Comparison of ENCODE assay signal across 8 cellular contexts in the genomic region with DNA sequence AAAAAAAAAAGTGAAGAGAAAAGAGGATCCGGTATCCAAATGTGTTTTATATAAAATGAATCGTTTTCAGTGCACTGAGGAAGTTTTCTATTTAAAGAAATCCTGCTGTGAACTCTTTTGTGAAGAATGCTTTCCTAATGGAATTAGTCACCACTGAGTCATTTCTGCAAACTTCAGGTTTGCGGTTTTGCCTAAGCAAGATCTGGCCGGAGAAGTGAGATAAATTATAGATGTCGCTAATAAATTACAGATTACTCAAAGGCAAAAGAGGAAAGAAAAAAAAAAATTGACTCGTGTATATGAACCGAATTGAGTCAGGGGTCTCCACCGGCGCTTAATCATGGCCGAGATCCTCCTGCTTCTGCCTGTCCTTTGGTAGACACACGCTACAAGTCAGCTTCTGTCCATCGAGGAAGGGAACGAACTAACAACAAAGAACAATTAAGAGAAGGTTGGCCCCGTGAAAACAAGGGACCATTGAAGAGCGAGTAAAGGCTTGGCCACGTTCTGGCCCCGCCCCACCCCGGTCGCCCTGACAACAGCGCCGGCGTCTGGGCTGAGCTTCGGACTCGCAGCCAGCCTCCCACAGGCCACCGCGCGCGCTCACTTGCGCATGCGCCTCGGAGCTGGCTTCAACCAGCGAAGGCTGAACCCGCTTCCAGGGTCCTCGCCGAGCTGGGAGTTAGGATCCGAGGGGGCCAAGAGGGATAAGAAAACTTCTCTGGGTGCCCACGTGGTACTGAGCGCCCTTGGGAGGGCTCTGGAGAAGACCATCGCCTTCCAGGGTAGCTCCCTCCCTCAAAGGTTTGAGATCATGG. TPM values are rescaled to one million over a fixed set of nuclear protein-coding genes. Genes with fewer than 3 reads are reported as not detected.
DNase-seq lines count a peak whose midpoint lies in the region; ATAC-seq and TF ChIP-seq lines count a peak whose summit lies in the region.

No MANE protein-coding gene starts in this region.

- H3T11ph ChIP-seq in H9 (ENCODE audit: low read length) = no peak overlapping the region

- H2BK20ac ChIP-seq in H9 (ENCODE audit: low read depth, low read length, poor library complexity, severe bottlenecking) = no peak overlapping the region

- no peaks in the 10 kb centered on the region for H3K27me3 Mint-ChIP-seq in H9 (ENCODE audit: low read depth)
- H3K27me3 Mint-ChIP-seq in stimulated activated naive CD8-positive, alpha-beta T cell treated with anti-CD3 and anti-CD28 coated beads, Interleukin-15, amount 100 ng/mL, for 72 hours = no peaks in the 10 kb centered on the region

- no peaks in the 10 kb centered on the region for H3K9me3 Mint-ChIP-seq in H9
- no peaks in the 10 kb centered on the region for H3K9me3 Mint-ChIP-seq in stimulated activated naive CD8-positive, alpha-beta T cell treated with anti-CD3 and anti-CD28 coated beads, Interleukin-15, amount 100 ng/mL, for 72 hours

- H3K9ac ChIP-seq in H9 (ENCODE audit: extremely low read depth, insufficient read length, low read length) = peak overlapping the region; percentile 95
- peak overlapping the region; percentile 44; the same call in 1 of the 2 replicates for H3K9ac ChIP-seq in MM.1S (ENCODE audit: low read length)
- peak overlapping the region; percentile 70 for H3K9ac ChIP-seq in neural cell (ENCODE audit: low read length)

- peaks cover 2 to 9% (median 4%) of the 10 kb centered on the region in 3 experiments; a peak in 5 of 7 replicates for H3K36me3 Mint-ChIP-seq in H9 (ENCODE audit: insufficient read depth in 1 of 3, low read depth in 3 of 3)

- peak overlapping the region; percentile 74 to 93 (median 81); a peak in 6 of 7 replicates for H3K27ac Mint-ChIP-seq in H9
- H3K27ac Mint-ChIP-seq in stimulated activated naive CD8-positive, alpha-beta T cell treated with anti-CD3 and anti-CD28 coated beads, Interleukin-15, amount 100 ng/mL, for 72 hours = peak overlapping the region; percentile 72 to 98

- H3K27me3 ChIP-seq in H9 (ENCODE audit: insufficient read depth, low read length) = no peaks in the 10 kb centered on the region
- peaks cover 4% of the 10 kb centered on the region for H3K27me3 ChIP-seq in MM.1S (replicated peaks; ENCODE audit: insufficient read depth, low read length)
- no peaks in the 10 kb centered on the region for H3K27me3 ChIP-seq in neural cell (ENCODE audit: insufficient read depth, low read depth, low read length)

- no peak overlapping the region for H3K4ac ChIP-seq in H9 (ENCODE audit: low read depth, low read length)

- DNase-seq in ELR (ENCODE audit: low read depth) = peak; percentile 99
- peak; percentile 98 for DNase-seq in H9
- DNase-seq in MM.1S = peak; percentile 94
- DNase-seq in SHP77 treated with DMSO at 0.1 percent for 48 hours (lab: John Stamatoyannopoulos, UW) = peak; percentile 85
- DNase-seq in activated gamma-delta T cell treated with anti-CD3 and anti-CD28 coated beads, Interleukin-2, amount 50 U/mL, for 16 hours (ENCODE audit: low read depth) = peak; percentile 95
- peak; percentile 93 to 98 for DNase-seq in foreskin fibroblast
- peak; percentile 91 to 94 for DNase-seq in stimulated activated naive CD8-positive, alpha-beta T cell treated with anti-CD3 and anti-CD28 coated beads, Interleukin-15, amount 100 ng/mL, for 72 hours

- H2BK15ac ChIP-seq in H9 (ENCODE audit: low read depth, low read length) = no peak overlapping the region

- H2BK5ac ChIP-seq in H9 (ENCODE audit: insufficient read length, low read length) = no peak overlapping the region

- H3K79me1 ChIP-seq in H9 (ENCODE audit: insufficient read depth, low read depth, low read length, poor library complexity, severe bottlenecking) = no peaks in the 10 kb centered on the region

- TF ChIP-seq EP300 in neural cell (conservative IDR thresholded peaks at IDR 0.05; ENCODE audit: poor library complexity, severe bottlenecking) = peak; percentile 45

- H3K79me2 ChIP-seq in H9 (ENCODE audit: insufficient read depth, low read length) (no peaks in the 10 kb centered on the region), MM.1S (ENCODE audit: low read length) (no peaks in the 10 kb centered on the region), neural cell (replicated peaks; ENCODE audit: insufficient read depth, low read length) (peaks cover 4% of the 10 kb centered on the region)

- no peak overlapping the region for H2BK12ac ChIP-seq in H9 (ENCODE audit: insufficient read length, low read depth, low read length)

- peak; percentile 25 for TF ChIP-seq RAD21 in neural cell (conservative IDR thresholded peaks at IDR 0.05)

- H3K18ac ChIP-seq in H9 (ENCODE audit: insufficient read length, low read depth, low read length) = peak overlapping the region; percentile 79

- H3K14ac ChIP-seq in H9 (ENCODE audit: insufficient read depth, low read length) = peak overlapping the region; percentile 81

- H3K4me3 ChIP-seq in MM.1S (ENCODE audit: low read length) (peak overlapping the region; percentile 58), foreskin fibroblast (ENCODE audit: low read depth in 1 of 2, low read length in 2 of 2) (peak overlapping the region; percentile 68 to 84), neural cell (ENCODE audit: low read length) (peak overlapping the region; percentile 70)

- H3K27ac ChIP-seq in H9 (ENCODE audit: insufficient read length, low read depth, low read length) (peak overlapping the region; percentile 47), MM.1S (ENCODE audit: low read length) (no peak overlapping the region), neural cell (ENCODE audit: low read length) (peak overlapping the region; percentile 63)

- H4K8ac ChIP-seq in H9 (replicated peaks; ENCODE audit: insufficient read length, low read depth, low read length) = no peak overlapping the region

- peaks cover 11 to 12% of the 10 kb centered on the region in 2 experiments for H3K4me1 Mint-ChIP-seq in H9
- peaks cover 28% of the 10 kb centered on the region for H3K4me1 Mint-ChIP-seq in stimulated activated naive CD8-positive, alpha-beta T cell treated with anti-CD3 and anti-CD28 coated beads, Interleukin-15, amount 100 ng/mL, for 72 hours

- no peaks in the 10 kb centered on the region for H3F3A ChIP-seq in MM.1S (ENCODE audit: insufficient read depth, low read length)
- H3F3A ChIP-seq in neural cell (ENCODE audit: insufficient read depth, low read length, poor library complexity, severe bottlenecking) = no peaks in the 10 kb centered on the region

- H3K23ac ChIP-seq in H9 (ENCODE audit: insufficient read length, low read depth, low read length) = no peak overlapping the region

- H4K91ac ChIP-seq in H9 (ENCODE audit: insufficient read length, low read depth, low read length) = peak overlapping the region; percentile 95

- no peak overlapping the region for H3K56ac ChIP-seq in H9 (ENCODE audit: insufficient read length, low read depth, low read length)

- no peaks in the 10 kb centered on the region for H3K9me2 ChIP-seq in MM.1S (replicated peaks; ENCODE audit: insufficient read depth, low read length)
- no peaks in the 10 kb centered on the region for H3K9me2 ChIP-seq in neural cell (ENCODE audit: insufficient read depth, low read length)

- H3K9me3 ChIP-seq in H9 (ENCODE audit: control insufficient read depth, low read depth, low read length) (no peaks in the 10 kb centered on the region), MM.1S (replicated peaks; ENCODE audit: insufficient read depth, low read length) (no peaks in the 10 kb centered on the region), neural cell (ENCODE audit: low read length) (no peaks in the 10 kb centered on the region)

- no peak overlapping the region for H4K5ac ChIP-seq in H9 (ENCODE audit: insufficient read length, low read depth, low read length)

- no peaks in the 10 kb centered on the region for H3K36me3 ChIP-seq in MM.1S (replicated peaks; ENCODE audit: insufficient read depth, low read length)
- no peaks in the 10 kb centered on the region for H3K36me3 ChIP-seq in neural cell (ENCODE audit: insufficient read depth, low read length)

- TF ChIP-seq CTCF in H9 (conservative IDR thresholded peaks at IDR 0.05) = no peak
- TF ChIP-seq CTCF in MM.1S (IDR thresholded peaks at IDR 0.05; ENCODE audit: low read length) = no peak
- no peak for TF ChIP-seq CTCF in foreskin fibroblast (IDR thresholded peaks at IDR 0.05; ENCODE audit: low read depth, low read length)
- no peak for TF ChIP-seq CTCF in neural cell (IDR thresholded peaks at IDR 0.05; ENCODE audit: poor library complexity, severe bottlenecking)

- no peaks in the 10 kb centered on the region for H4K20me1 ChIP-seq in H9 (ENCODE audit: control insufficient read depth, insufficient read depth, insufficient read length)
- no peaks in the 10 kb centered on the region for H4K20me1 ChIP-seq in MM.1S (ENCODE audit: insufficient read depth, low read length)
- no peaks in the 10 kb centered on the region for H4K20me1 ChIP-seq in neural cell (ENCODE audit: insufficient read depth)

- H3K4me2 ChIP-seq in H9 (ENCODE audit: insufficient read depth, insufficient read length, low read length) (peak overlapping the region; percentile 95), MM.1S (ENCODE audit: low read depth, low read length) (peak overlapping the region; percentile 75), neural cell (ENCODE audit: low read length) (peak overlapping the region; percentile 75)

- H3K4me1 ChIP-seq in H9 (ENCODE audit: insufficient read depth, low read length) (no peaks in the 10 kb centered on the region), MM.1S (ENCODE audit: low read length) (no peaks in the 10 kb centered on the region)

- peak overlapping the region; percentile 57 for H2AFZ ChIP-seq in H9 (ENCODE audit: low read length)
- peak overlapping the region; percentile 62 for H2AFZ ChIP-seq in MM.1S (ENCODE audit: low read length)
- peak overlapping the region; percentile 66 for H2AFZ ChIP-seq in neural cell (ENCODE audit: low read depth, low read length)

- ATAC-seq in stimulated activated naive CD8-positive, alpha-beta T cell treated with anti-CD3 and anti-CD28 coated beads, Interleukin-15, amount 100 ng/mL, for 72 hours = peak; percentile 100

- H2AK5ac ChIP-seq in H9 (ENCODE audit: insufficient read length, low read length) = peak overlapping the region; percentile 85

- peaks cover 6% of the 10 kb centered on the region for H3K23me2 ChIP-seq in H9 (ENCODE audit: insufficient read length, low read depth, low read length, poor library complexity, severe bottlenecking)

- H3K4me3 Mint-ChIP-seq in H9 = peak overlapping the region; percentile 57 to 79
- peak overlapping the region; percentile 87 to 93 for H3K4me3 Mint-ChIP-seq in stimulated activated naive CD8-positive, alpha-beta T cell treated with anti-CD3 and anti-CD28 coated beads, Interleukin-15, amount 100 ng/mL, for 72 hours

- no CpG with 5 or more reads among the region's 39 CpGs for WGBS in H9 (ENCODE audit: extremely low coverage, insufficient read length, low lambda C conversion rate)

- H2BK120ac ChIP-seq in H9 (ENCODE audit: low read depth, low read length, poor library complexity, severe bottlenecking) = no peak overlapping the region

TF ChIP-seq in neural cell, 6 proteins besides CTCF, POLR2A, EP300 and RAD21 (continues in another document):
- no peak for TF ChIP-seq SMC3 (conservative IDR thresholded peaks at IDR 0.05; ENCODE audit: poor library complexity)
- TF ChIP-seq TAF1 (IDR thresholded peaks at IDR 0.05; ENCODE audit: low read depth) = peak; percentile 49

RNA-seq across cellular contexts. Expression of gene MRI1, which starts 33.0 kb away (rescaled TPM):
- 17.2 and 19.5 TPM in 2 replicates for total RNA-seq in H9 (2021)
- polyA plus RNA-seq in neural cell = 70.5 and 71.2 TPM in 2 replicates
- polyA minus RNA-seq in neural cell = 26.5 and 29.1 TPM in 2 replicates

RNA-seq across cellular contexts. Expression of gene C19orf53, which starts 42.9 kb away (rescaled TPM):
- total RNA-seq in H9 (2021) = 127 and 129 TPM in 2 replicates
- polyA plus RNA-seq in neural cell = 104 and 134 TPM in 2 replicates
- polyA minus RNA-seq in neural cell = 23.1 and 24.9 TPM in 2 replicates

Comparison
In these comparisons a context has a peak if more than half of its experiments do, and no peak if none do; other contexts are left out.
1. H3K9ac ChIP-seq: peak in every context shown above with its lines; median percentile 95 in H9; 70 in neural cell; 44 in MM.1S.